21 cellular contexts compared by ENCODE assay signal in genomic region chr22:39396797-39397195, GRCh38. TPM values are rescaled to one million over a fixed set of nuclear protein-coding genes. Genes with fewer than 3 reads are reported as not detected.
DNase-seq lines count a peak whose midpoint lies in the region; ATAC-seq, FAIRE-seq and TF ChIP-seq lines count a peak whose summit lies in the region.
"Had no signal": no experiment of that assay in that cellular context is flagged by ENCODE, and none has a peak within 500 bp of the region (broad histone marks: within the 10 kb centered on the region; RNA-seq: fewer than 3 reads in every experiment).

No MANE protein-coding gene starts in this region.

- H3K4me3 ChIP-seq in IMR-90 (ENCODE audit: insufficient read depth, low read depth, low read length) (no peak overlapping the region), astrocyte (ENCODE audit: insufficient read depth, low read depth, low read length) (no peak overlapping the region), lower leg skin (ENCODE audit: low read depth, poor library complexity, severe bottlenecking) (no peak overlapping the region)
- H3K4me3 ChIP-seq: heart left ventricle, SJCRH30, uterus had no signal

- BruUV-seq in IMR-90 (replicated peaks; lab: Mats Ljungman, UMichigan), result no TSS peak

- no peak for FAIRE-seq in astrocyte (lab: Jason Lieb, UNC)

- intact Hi-C loops in CD4-positive, alpha-beta T cell (cut with DNase I, micrococcal nuclease), result loop anchor here in 1 of 2 experiments (5.0 kb wide), 1 partner anchor 136 kb away; the partner anchor contains the start of gene RPS19BP1
- intact Hi-C loops in IMR-90 (cut with micrococcal nuclease) (no loop called here), lower leg skin (cut with DNase I; ENCODE audit: low total_unique reads) (no loop called here)

- H2AFZ ChIP-seq in IMR-90 (replicated peaks; ENCODE audit: low read length, poor library complexity) (peak overlapping the region; percentile 59), astrocyte (ENCODE audit: low read depth, low read length) (peak overlapping the region; percentile 26)

- no CpG with 5 or more reads among the region's 3 CpGs for WGBS in IMR-90 (ENCODE audit: extremely low coverage in 2 of 2, insufficient read length in 1 of 2), 2 experiments
- WGBS in lower leg skin, 2 donors, result 80 to 81% methylated on average over 3 of the region's 3 CpGs

- no peak overlapping the region for H3K56ac ChIP-seq in IMR-90 (ENCODE audit: extremely low read depth, insufficient read depth, low read length)

- H4K91ac ChIP-seq in IMR-90 (ENCODE audit: insufficient read depth, low read depth, low read length), result no peak overlapping the region

- TF ChIP-seq CTCF in CD4-positive, alpha-beta T cell (IDR thresholded peaks at IDR 0.05), result no peak
- TF ChIP-seq CTCF in IMR-90 (conservative IDR thresholded peaks at IDR 0.05; ENCODE audit: low read depth, low read length) (no peak), astrocyte (IDR thresholded peaks at IDR 0.05; ENCODE audit: insufficient read depth, low read depth, low read length) (no peak), nephron (IDR thresholded peaks at IDR 0.05; ENCODE audit: unreplicated experiment in 3 of 3) (no peak), lower leg skin (IDR thresholded peaks at IDR 0.05) (no peak), GM10248 (IDR thresholded peaks at IDR 0.05; ENCODE audit: control extremely low read depth, extremely low read depth, low read depth, missing control alignments) (no peak)

- no peak overlapping the region; a peak in 1 of 4 replicates for H4K8ac ChIP-seq in IMR-90 (ENCODE audit: low read depth in 2 of 2, low read length in 2 of 2)

- no peak for ATAC-seq in CD4-positive, alpha-beta T cell (ENCODE audit: poor library complexity)
- ATAC-seq in IMR-90 (ENCODE audit: low read depth) (no peak), HG02852 (IDR thresholded peaks at IDR 0.05; ENCODE audit: unreplicated experiment) (no peak)
- ATAC-seq: heart left ventricle had no signal

- H3K4me2 ChIP-seq in IMR-90 (ENCODE audit: low read depth, low read length), result no peak overlapping the region
- H3K4me2 ChIP-seq in astrocyte (ENCODE audit: low read length), result no peak overlapping the region

- no peak for TF ChIP-seq RAD21 in IMR-90 (IDR thresholded peaks at IDR 0.05; ENCODE audit: low read length)

- H3K4me1 Mint-ChIP-seq in CD4-positive, alpha-beta T cell (ENCODE audit: low read depth), result peaks cover 24% of the 10 kb centered on the region
- peaks cover 2% of the 10 kb centered on the region for H3K4me1 Mint-ChIP-seq in astrocyte (ENCODE audit: low read depth, unreplicated experiment)
- no peaks in the 10 kb centered on the region for H3K4me1 Mint-ChIP-seq in nephron

- H3K4me3 Mint-ChIP-seq in CD4-positive, alpha-beta T cell, result peak overlapping the region; percentile 12
- H3K4me3 Mint-ChIP-seq in astrocyte (ENCODE audit: unreplicated experiment) (peak overlapping the region; percentile 7), nephron (peak overlapping the region; percentile 33 to 68 (median 67))
- H3K4me3 Mint-ChIP-seq: activated CD4-positive, alpha-beta T cell treated with anti-CD3 and anti-CD28 coated beads, Interleukin-2, amount 10 ng/mL, durations not matched to agents 7 days and 5 days; activated naive CD8-positive, alpha-beta T cell treated with anti-CD3 and anti-CD28 coated beads, Interleukin-2, amount 10 ng/mL, durations not matched to agents 7 days and 5 days; activated T-helper 1 cell treated with anti-CD3 and anti-CD28 coated beads, Interleukin-12 subunit alpha, Interleukin-12 subunit beta, Interleukin-2, Interleukin-4 antibody, amounts not matched to agents 30 ng/mL and 10 ng/mL and 1 ng/mL, durations not matched to agents 14 hours and 24 hours and 36 hours; central memory CD8-positive, alpha-beta T cell; HFFc6; memory B cell had no signal

- H3K4me1 ChIP-seq in IMR-90 (ENCODE audit: control insufficient read depth, insufficient read depth, low read length) (peaks cover 3% of the 10 kb centered on the region; the same call in 1 of the 2 replicates), astrocyte (ENCODE audit: insufficient read depth, low read length) (peaks cover 12% of the 10 kb centered on the region)
- H3K4me1 ChIP-seq: SJCRH30, uterus had no signal

- H3K9ac ChIP-seq in IMR-90 (ENCODE audit: low read depth, low read length) (no peak overlapping the region), astrocyte (ENCODE audit: low read length) (no peak overlapping the region)

- no peak for DNase-seq in CD4-positive, alpha-beta T cell
- DNase-seq in IMR-90, result no peak
- DNase-seq in astrocyte (ENCODE audit: low read depth), result no peak
- no peak for DNase-seq in lower leg skin (ENCODE audit: low spot score in 2 of 2)
- no peak for DNase-seq in GM10248 (ENCODE audit: extremely low spot score)
- DNase-seq: activated CD4-positive, alpha-beta T cell treated with anti-CD3 and anti-CD28 coated beads, Interleukin-2, amount 10 ng/mL, durations not matched to agents 7 days and 5 days; activated naive CD8-positive, alpha-beta T cell treated with anti-CD3 and anti-CD28 coated beads, Interleukin-2, amount 10 ng/mL, durations not matched to agents 7 days and 5 days; HFFc6; NCI-H2081 treated with DMSO at 0.1 percent for 48 hours; NCI-H510A; retina; SJCRH30; uterus had no signal

- H4K20me1 ChIP-seq in IMR-90 (ENCODE audit: insufficient read depth, low read length) (no peaks in the 10 kb centered on the region), astrocyte (ENCODE audit: insufficient read depth, low read length) (no peaks in the 10 kb centered on the region)

- no peaks in the 10 kb centered on the region for H3K9me3 Mint-ChIP-seq in CD4-positive, alpha-beta T cell
- H3K9me3 Mint-ChIP-seq in astrocyte (ENCODE audit: unreplicated experiment) (no peaks in the 10 kb centered on the region), nephron (no peaks in the 10 kb centered on the region)
- H3K9me3 Mint-ChIP-seq: activated CD4-positive, alpha-beta T cell treated with anti-CD3 and anti-CD28 coated beads, Interleukin-2, amount 10 ng/mL, durations not matched to agents 7 days and 5 days; activated naive CD8-positive, alpha-beta T cell treated with anti-CD3 and anti-CD28 coated beads, Interleukin-2, amount 10 ng/mL, durations not matched to agents 7 days and 5 days; activated T-helper 1 cell treated with anti-CD3 and anti-CD28 coated beads, Interleukin-12 subunit alpha, Interleukin-12 subunit beta, Interleukin-2, Interleukin-4 antibody, amounts not matched to agents 30 ng/mL and 10 ng/mL and 1 ng/mL, durations not matched to agents 14 hours and 24 hours and 36 hours; central memory CD8-positive, alpha-beta T cell; HFFc6; memory B cell had no signal

- peaks cover 8% of the 10 kb centered on the region; the same call in 1 of the 2 replicates for H3K9me1 ChIP-seq in IMR-90 (ENCODE audit: insufficient read depth, low read length)

- H3K79me1 ChIP-seq in IMR-90 (ENCODE audit: low read depth in 1 of 2, low read length in 2 of 2), result peaks cover 16 to 21% of the 10 kb centered on the region in 2 experiments

- no peaks in the 10 kb centered on the region for H3K27me3 ChIP-seq in CD4-positive, alpha-beta T cell (ENCODE audit: control insufficient read depth, insufficient read depth, low read length)
- H3K27me3 ChIP-seq in IMR-90 (ENCODE audit: control insufficient read depth, insufficient read depth, low read length) (no peaks in the 10 kb centered on the region), astrocyte (ENCODE audit: insufficient read depth, low read length) (no peaks in the 10 kb centered on the region)
- H3K27me3 ChIP-seq: heart left ventricle, uterus had no signal

- CTCF ChIA-PET in CD4-positive, alpha-beta T cell (lab: Charles Lee), result no interaction called here
- CTCF ChIA-PET in IMR-90 (lab: Yijun Ruan, JAX) (interaction anchor here (0.7 kb wide), 1 partner anchor 273 kb away, joined by 3 read pairs; no protein-coding TSS in a partner anchor), GM10248 (lab: Yijun Ruan, JAX) (no interaction called here)

- dilution Hi-C loops in IMR-90 (cut with HindIII; ENCODE audit: low sequenced_read_pairs, unreplicated experiment), result no loop called here

- H2AK5ac ChIP-seq in IMR-90 (ENCODE audit: low read depth, low read length), result no peak overlapping the region

- no peak overlapping the region for H3K23ac ChIP-seq in IMR-90 (ENCODE audit: low read depth, low read length)

- no peak for TF ChIP-seq POLR2A in IMR-90 (IDR thresholded peaks at IDR 0.05; ENCODE audit: low read depth, low read length)
- no peak for TF ChIP-seq POLR2A in lower leg skin (IDR thresholded peaks at IDR 0.05)

- H2BK5ac ChIP-seq in IMR-90 (ENCODE audit: low read depth, low read length, poor library complexity, severe bottlenecking), result no peak overlapping the region

- peaks cover 7% of the 10 kb centered on the region for H3K36me3 Mint-ChIP-seq in CD4-positive, alpha-beta T cell (ENCODE audit: low read depth)
- H3K36me3 Mint-ChIP-seq in astrocyte (ENCODE audit: low read depth, unreplicated experiment) (peaks cover under 1% of the 10 kb centered on the region), nephron (ENCODE audit: low read depth) (no peaks in the 10 kb centered on the region)
- H3K36me3 Mint-ChIP-seq: memory B cell had no signal

- no peak overlapping the region for H3K18ac ChIP-seq in IMR-90 (ENCODE audit: low read depth, low read length)

- no peak overlapping the region for H3K4ac ChIP-seq in IMR-90 (ENCODE audit: low read depth, low read length)

- no peak overlapping the region for H4K5ac ChIP-seq in IMR-90 (ENCODE audit: low read depth, low read length)

- no peak overlapping the region for H2AK9ac ChIP-seq in IMR-90 (replicated peaks; ENCODE audit: low read depth, low read length, poor library complexity)

- no peak overlapping the region for H3K27ac Mint-ChIP-seq in CD4-positive, alpha-beta T cell
- H3K27ac Mint-ChIP-seq in astrocyte (ENCODE audit: unreplicated experiment) (no peak overlapping the region), nephron (no peak overlapping the region)
- H3K27ac Mint-ChIP-seq: activated CD4-positive, alpha-beta T cell treated with anti-CD3 and anti-CD28 coated beads, Interleukin-2, amount 10 ng/mL, durations not matched to agents 7 days and 5 days; activated naive CD8-positive, alpha-beta T cell treated with anti-CD3 and anti-CD28 coated beads, Interleukin-2, amount 10 ng/mL, durations not matched to agents 7 days and 5 days; activated T-helper 1 cell treated with anti-CD3 and anti-CD28 coated beads, Interleukin-12 subunit alpha, Interleukin-12 subunit beta, Interleukin-2, Interleukin-4 antibody, amounts not matched to agents 30 ng/mL and 10 ng/mL and 1 ng/mL, durations not matched to agents 14 hours and 24 hours and 36 hours; HFFc6; memory B cell had no signal

- H3K9me3 ChIP-seq in CD4-positive, alpha-beta T cell (ENCODE audit: control insufficient read depth, low read length), result no peaks in the 10 kb centered on the region
- no peaks in the 10 kb centered on the region for H3K9me3 ChIP-seq in IMR-90 (ENCODE audit: control insufficient read depth, insufficient read depth, low read length)
- H3K9me3 ChIP-seq in astrocyte (ENCODE audit: insufficient read depth, low read depth, low read length), result no peaks in the 10 kb centered on the region
- H3K9me3 ChIP-seq: heart left ventricle, SJCRH30, uterus had no signal

- H3K27ac ChIP-seq in CD4-positive, alpha-beta T cell (ENCODE audit: low read depth, low read length), result no peak overlapping the region
- H3K27ac ChIP-seq in IMR-90 (ENCODE audit: insufficient read depth, low read length) (no peak overlapping the region), astrocyte (ENCODE audit: low read depth, low read length) (peak overlapping the region; percentile 11)
- H3K27ac ChIP-seq: C4-2B, heart left ventricle, SJCRH30, uterus had no signal

- no peaks in the 10 kb centered on the region for H3K36me3 ChIP-seq in IMR-90 (ENCODE audit: control insufficient read depth, insufficient read depth, low read length)
- no peaks in the 10 kb centered on the region for H3K36me3 ChIP-seq in astrocyte (ENCODE audit: insufficient read depth, low read length)
- H3K36me3 ChIP-seq: heart left ventricle, SJCRH30, uterus had no signal

- no peaks in the 10 kb centered on the region for H3K27me3 Mint-ChIP-seq in CD4-positive, alpha-beta T cell
- H3K27me3 Mint-ChIP-seq in astrocyte (ENCODE audit: low read depth, unreplicated experiment), result no peaks in the 10 kb centered on the region
- H3K27me3 Mint-ChIP-seq in nephron (ENCODE audit: low read depth), result no peaks in the 10 kb centered on the region
- H3K27me3 Mint-ChIP-seq: activated CD4-positive, alpha-beta T cell treated with anti-CD3 and anti-CD28 coated beads, Interleukin-2, amount 10 ng/mL, durations not matched to agents 7 days and 5 days; activated naive CD8-positive, alpha-beta T cell treated with anti-CD3 and anti-CD28 coated beads, Interleukin-2, amount 10 ng/mL, durations not matched to agents 7 days and 5 days; central memory CD8-positive, alpha-beta T cell; memory B cell had no signal

- no peak overlapping the region for H2BK20ac ChIP-seq in IMR-90 (ENCODE audit: low read depth, low read length)

- H3K14ac ChIP-seq in IMR-90 (replicated peaks; ENCODE audit: low read depth, low read length), result no peak overlapping the region

- peaks cover 18% of the 10 kb centered on the region for H3K79me2 ChIP-seq in astrocyte (ENCODE audit: insufficient read depth, low read length)

- H2BK120ac ChIP-seq in IMR-90 (ENCODE audit: low read depth, low read length), result no peak overlapping the region

- POLR2A ChIA-PET in CD4-positive, alpha-beta T cell (lab: Charles Lee), result no interaction called here
- POLR2A ChIA-PET in IMR-90 (lab: Charles Lee; ENCODE audit: unreplicated experiment), result no interaction called here
- POLR2A ChIA-PET in GM10248 (lab: Yijun Ruan, JAX), result no interaction called here

- no peak overlapping the region for H2BK15ac ChIP-seq in IMR-90 (ENCODE audit: low read depth, low read length)

- in situ Hi-C loops in IMR-90 (cut with MboI; ENCODE audit: low sequenced_read_pairs), result no loop called here

RNA-seq across cellular contexts. Expression of gene TAB1, which starts 2.8 kb away (rescaled TPM):
- total RNA-seq in CD4-positive, alpha-beta T cell, result 10 to 100 TPM; 19.8 to 20.1 TPM
- total RNA-seq in IMR-90 (2012; rRNA removed), result 7.2 and 9.9 TPM in 2 replicates
- 18.8 and 26.0 TPM in 2 replicates for polyA plus RNA-seq in IMR-90 (2012; rRNA removed)
- polyA plus RNA-seq in IMR-90 (2012; cell fraction: cytosol; rRNA removed), result 32.3 and 42.2 TPM in 2 replicates
- 24.3 and 49.5 TPM in 2 replicates for polyA plus RNA-seq in IMR-90 (2012; cell fraction: nucleus; rRNA removed; ENCODE audit: low replicate concordance)
- 13.4 and 13.8 TPM in 2 replicates for total RNA-seq in astrocyte
- total RNA-seq in lower leg skin, result 10 to 100 TPM; 24.1 to 35.9 (median 29.8) TPM

RNA-seq across cellular contexts. Expression of gene SYNGR1, which starts 47.0 kb away (rescaled TPM):
- total RNA-seq in CD4-positive, alpha-beta T cell, result under 1 TPM; 0.44 to 0.59 TPM
- total RNA-seq in IMR-90 (2012; rRNA removed) (6.3 and 19.7 TPM in 2 replicates), astrocyte (12.0 and 14.1 TPM in 2 replicates), lower leg skin (10 to 100 TPM; 25.5 to 51.3 (median 38.9) TPM)
- 81.5 and 82.8 TPM in 2 replicates for polyA plus RNA-seq in IMR-90 (2012; rRNA removed)
- 12.5 and 103 TPM in 2 replicates for polyA plus RNA-seq in IMR-90 (2012; cell fraction: cytosol; rRNA removed)
- polyA plus RNA-seq in IMR-90 (2012; cell fraction: nucleus; rRNA removed; ENCODE audit: low replicate concordance), result 69.4 and 179 TPM in 2 replicates
- total RNA-seq: activated T-helper 1 cell treated with anti-CD3 and anti-CD28 coated beads, Interleukin-12 subunit alpha, Interleukin-12 subunit beta, Interleukin-2, Interleukin-4 antibody, amounts not matched to agents 30 ng/mL and 10 ng/mL and 1 ng/mL, durations not matched to agents 14 hours and 24 hours and 36 hours; T-helper 1 cell treated with Interleukin-12 subunit alpha and Interleukin-12 subunit beta and Interleukin-4 antibody, amounts not matched to agents 30 ng/mL and 1 ng/mL, for 36 hours had no signal

Comparison
In these comparisons a context has a peak if more than half of its experiments do, and no peak if none do; other contexts are left out.
1. H3K4me3 Mint-ChIP-seq: peak in every context shown above with its lines; median percentile 67 in nephron; 12 in CD4-positive, alpha-beta T cell; 7 in astrocyte.